Comparison of ENCODE assay signal across 23 cellular contexts in the genomic region with DNA sequence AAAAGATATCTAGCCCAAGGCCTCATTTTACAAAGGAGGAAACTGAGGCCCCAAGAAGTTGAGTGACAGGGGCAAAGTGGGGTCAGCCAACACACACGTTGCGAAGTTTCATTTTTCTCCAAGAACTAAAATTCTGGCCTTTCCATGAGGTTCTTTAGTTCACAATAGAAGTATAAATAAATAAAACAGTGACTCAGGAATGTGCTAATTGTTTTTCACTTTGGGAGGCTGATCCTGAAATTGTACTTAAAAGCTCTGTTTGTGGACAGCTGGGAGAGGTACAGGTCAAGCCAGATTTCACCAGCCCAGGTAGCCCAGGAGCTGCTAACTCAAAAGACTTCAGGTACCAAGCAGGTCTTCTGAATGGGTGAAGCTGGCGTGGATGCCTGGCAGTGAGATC.
A peak's percentile ranks its signal among the peaks of the same experiment; 100 is the strongest.
DNase-seq lines count a peak whose midpoint lies in the region; ATAC-seq and TF ChIP-seq lines count a peak whose summit lies in the region.
"Had no signal": no experiment of that assay in that cellular context is flagged by ENCODE, and none has a peak within 500 bp of the region (broad histone marks: within the 10 kb centered on the region; RNA-seq: fewer than 3 reads in every experiment).

No MANE protein-coding gene starts in this region.

- peaks cover 7% of the 10 kb centered on the region for H3K4me1 Mint-ChIP-seq in endodermal cell
- H3K4me1 Mint-ChIP-seq in natural killer cell treated with Interleukin-12 subunit alpha and Interleukin-12 subunit beta and Interleukin-15 and Interleukin-18, amount 100 ng/mL, for 72 hours (ENCODE audit: low read depth in 2 of 2): peaks cover 74 to 79% of the 10 kb centered on the region in 2 donors

- peak overlapping the region; percentile 60 for H3K27ac ChIP-seq in SJSA1
- no peak overlapping the region for H3K27ac ChIP-seq in endodermal cell (ENCODE audit: low read depth, low read length)
- H3K27ac ChIP-seq: BLaER1, GM23248 had no signal

- ATAC-seq in natural killer cell treated with Interleukin-12 subunit alpha and Interleukin-12 subunit beta and Interleukin-15 and Interleukin-18, amount 100 ng/mL, for 72 hours: no peak
- ATAC-seq in HG03565 (IDR thresholded peaks at IDR 0.05; ENCODE audit: unreplicated experiment): no peak
- ATAC-seq: K562, Right ventricle myocardium inferior had no signal

- peaks cover 5% of the 10 kb centered on the region for H3K36me3 Mint-ChIP-seq in endodermal cell (ENCODE audit: low read depth)
- peaks cover 41% of the 10 kb centered on the region for H3K36me3 Mint-ChIP-seq in natural killer cell treated with Interleukin-12 subunit alpha and Interleukin-12 subunit beta and Interleukin-15 and Interleukin-18, amount 100 ng/mL, for 72 hours

- H3K9ac ChIP-seq in endodermal cell (ENCODE audit: extremely low read depth, low read length, poor library complexity, severe bottlenecking): no peak overlapping the region
- H3K9ac ChIP-seq: BLaER1, GM23248 had no signal

- H3K4me3 ChIP-seq in SJSA1 (no peak overlapping the region), endodermal cell (ENCODE audit: low read length) (no peak overlapping the region)
- H3K4me3 ChIP-seq: BLaER1, GM23248, K562 had no signal

- H3K27me3 ChIP-seq in SJSA1 (replicated peaks): no peaks in the 10 kb centered on the region
- no peaks in the 10 kb centered on the region for H3K27me3 ChIP-seq in endodermal cell (ENCODE audit: control insufficient read depth, insufficient read depth, low read length, poor library complexity, severe bottlenecking)
- H3K27me3 ChIP-seq: BLaER1 had no signal

- no peaks in the 10 kb centered on the region for H3K9me3 Mint-ChIP-seq in endodermal cell
- H3K9me3 Mint-ChIP-seq in natural killer cell treated with Interleukin-12 subunit alpha and Interleukin-12 subunit beta and Interleukin-15 and Interleukin-18, amount 100 ng/mL, for 72 hours: no peaks in the 10 kb centered on the region
- H3K9me3 Mint-ChIP-seq: CD4-positive, alpha-beta T cell; H9; HFFc6 had no signal

- no peak overlapping the region for H3K4me3 Mint-ChIP-seq in endodermal cell
- H3K4me3 Mint-ChIP-seq in natural killer cell treated with Interleukin-12 subunit alpha and Interleukin-12 subunit beta and Interleukin-15 and Interleukin-18, amount 100 ng/mL, for 72 hours: no peak overlapping the region
- H3K4me3 Mint-ChIP-seq: CD4-positive, alpha-beta T cell; H9; HFFc6 had no signal

- 96% methylated on average over 3 of the region's 3 CpGs; no CpG with 5 or more reads in 1 of the 2 experiments for WGBS in endodermal cell (ENCODE audit: insufficient coverage in 1 of 2, insufficient read length in 1 of 2), 2 experiments

- peaks cover 93% of the 10 kb centered on the region for H3K36me3 ChIP-seq in SJSA1
- peaks cover 13% of the 10 kb centered on the region for H3K36me3 ChIP-seq in endodermal cell (ENCODE audit: control insufficient read depth, insufficient read depth, low read length)

- peaks cover 63% of the 10 kb centered on the region for H3K4me1 ChIP-seq in SJSA1 (replicated peaks)
- no peaks in the 10 kb centered on the region for H3K4me1 ChIP-seq in endodermal cell (ENCODE audit: control insufficient read depth, insufficient read depth, low read length)

- H3K9me3 ChIP-seq in SJSA1 (replicated peaks) (no peaks in the 10 kb centered on the region), endodermal cell (ENCODE audit: control insufficient read depth, low read length) (no peaks in the 10 kb centered on the region)
- H3K9me3 ChIP-seq: BLaER1, Caco-2 had no signal

- no peak for TF ChIP-seq CTCF in endodermal cell (conservative IDR thresholded peaks at IDR 0.05)

- H3K27ac Mint-ChIP-seq in endodermal cell: no peak overlapping the region
- H3K27ac Mint-ChIP-seq in natural killer cell treated with Interleukin-12 subunit alpha and Interleukin-12 subunit beta and Interleukin-15 and Interleukin-18, amount 100 ng/mL, for 72 hours: peak overlapping the region; percentile 97 to 100
- H3K27ac Mint-ChIP-seq: CD4-positive, alpha-beta T cell; H9; HFFc6 had no signal

- peaks cover 15% of the 10 kb centered on the region for H3K27me3 Mint-ChIP-seq in endodermal cell (ENCODE audit: insufficient read depth)
- H3K27me3 Mint-ChIP-seq in natural killer cell treated with Interleukin-12 subunit alpha and Interleukin-12 subunit beta and Interleukin-15 and Interleukin-18, amount 100 ng/mL, for 72 hours: no peaks in the 10 kb centered on the region
- H3K27me3 Mint-ChIP-seq: CD4-positive, alpha-beta T cell had no signal

- DNase-seq in EH (ENCODE audit: low read depth) (peak; percentile 35), SJSA1 (ENCODE audit: low read depth in 1 of 2, low spot score in 2 of 2) (peak in 1 of 2 experiments; percentile 85), endodermal cell (peak; percentile 6), NCI-H2081 (lab: John Stamatoyannopoulos, UW) (no peak), AG20443 (ENCODE audit: low spot score) (no peak)
- no peak for DNase-seq in natural killer cell treated with Interleukin-12 subunit alpha and Interleukin-12 subunit beta and Interleukin-15 and Interleukin-18, amount 100 ng/mL, for 72 hours (ENCODE audit: low spot score)
- DNase-seq: Caco-2; CD4-positive, alpha-beta T cell; DMS 273 treated with DMSO at 0.1 percent for 48 hours; GDM1; GM23248; H9; HFFc6; MM.1S; NCI-H1092 treated with DMSO at 0.1 percent for 48 hours; NCI-H146; NCI-H2081 treated with DMSO at 0.1 percent for 48 hours; NCI-H446 treated with DMSO at 0.1 percent for 48 hours; NCI-H526 treated with DMSO at 0.1 percent for 48 hours had no signal

Comparison
In these comparisons a context has a peak if more than half of its experiments do, and no peak if none do; other contexts are left out.
1. DNase-seq: peak in EH (single experiment) and endodermal cell (single experiment); none in natural killer cell treated with Interleukin-12 subunit alpha and Interleukin-12 subunit beta and Interleukin-15 and Interleukin-18, amount 100 ng/mL, for 72 hours (single experiment), NCI-H2081 (0 of 2) and AG20443 (single experiment).